1 cellular context compared by ENCODE assay signal in genomic region chr7:128946936-128947830, GRCh38.
TF ChIP-seq lines count a peak whose summit lies in the region.

No MANE protein-coding gene starts in this region.

TF ChIP-seq in HepG2, 621 proteins besides CTCF, POLR2A, EP300 and RAD21 (continued from another document):
- TF ChIP-seq HOXD1 (CRISPR knock-in tag; IDR thresholded peaks at IDR 0.05): no peak
- no peak for TF ChIP-seq PLSCR1 (CRISPR knock-in tag; IDR thresholded peaks at IDR 0.05; ENCODE audit: borderline replicate concordance)
- no peak for TF ChIP-seq BRF2 (CRISPR knock-in tag; IDR thresholded peaks at IDR 0.05)
- TF ChIP-seq ZNF790 (CRISPR knock-in tag; IDR thresholded peaks at IDR 0.05; ENCODE audit: borderline replicate concordance): no peak
- TF ChIP-seq ZNF788 (CRISPR knock-in tag; IDR thresholded peaks at IDR 0.05; ENCODE audit: borderline replicate concordance): no peak
- TF ChIP-seq STAG1 (CRISPR knock-in tag; IDR thresholded peaks at IDR 0.05): peak; percentile 50
- no peak for TF ChIP-seq AKAP8 (CRISPR knock-in tag; IDR thresholded peaks at IDR 0.05)
- TF ChIP-seq ZNF619 (CRISPR knock-in tag; IDR thresholded peaks at IDR 0.05): no peak
- TF ChIP-seq NFE2L2 (IDR thresholded peaks at IDR 0.05; ENCODE audit: low read length): no peak
